1 cellular context compared by ENCODE assay signal in genomic region chr5:149804478-149805450, GRCh38.
TF ChIP-seq lines count a peak whose summit lies in the region.

No MANE protein-coding gene starts in this region.

TF ChIP-seq in K562, 482 proteins besides CTCF, POLR2A, EP300 and RAD21 (continued from another document):
- TF ChIP-seq CHD7 (IDR thresholded peaks at IDR 0.05; ENCODE audit: low read depth, low read length) (no peak), COPS2 (conservative IDR thresholded peaks at IDR 0.05) (no peak), ZNF282 (CRISPR knock-in tag; IDR thresholded peaks at IDR 0.05) (no peak), ZNF146 (CRISPR knock-in tag; IDR thresholded peaks at IDR 0.05; ENCODE audit: unreplicated experiment) (no peak)
- TF ChIP-seq, protein P1, sequence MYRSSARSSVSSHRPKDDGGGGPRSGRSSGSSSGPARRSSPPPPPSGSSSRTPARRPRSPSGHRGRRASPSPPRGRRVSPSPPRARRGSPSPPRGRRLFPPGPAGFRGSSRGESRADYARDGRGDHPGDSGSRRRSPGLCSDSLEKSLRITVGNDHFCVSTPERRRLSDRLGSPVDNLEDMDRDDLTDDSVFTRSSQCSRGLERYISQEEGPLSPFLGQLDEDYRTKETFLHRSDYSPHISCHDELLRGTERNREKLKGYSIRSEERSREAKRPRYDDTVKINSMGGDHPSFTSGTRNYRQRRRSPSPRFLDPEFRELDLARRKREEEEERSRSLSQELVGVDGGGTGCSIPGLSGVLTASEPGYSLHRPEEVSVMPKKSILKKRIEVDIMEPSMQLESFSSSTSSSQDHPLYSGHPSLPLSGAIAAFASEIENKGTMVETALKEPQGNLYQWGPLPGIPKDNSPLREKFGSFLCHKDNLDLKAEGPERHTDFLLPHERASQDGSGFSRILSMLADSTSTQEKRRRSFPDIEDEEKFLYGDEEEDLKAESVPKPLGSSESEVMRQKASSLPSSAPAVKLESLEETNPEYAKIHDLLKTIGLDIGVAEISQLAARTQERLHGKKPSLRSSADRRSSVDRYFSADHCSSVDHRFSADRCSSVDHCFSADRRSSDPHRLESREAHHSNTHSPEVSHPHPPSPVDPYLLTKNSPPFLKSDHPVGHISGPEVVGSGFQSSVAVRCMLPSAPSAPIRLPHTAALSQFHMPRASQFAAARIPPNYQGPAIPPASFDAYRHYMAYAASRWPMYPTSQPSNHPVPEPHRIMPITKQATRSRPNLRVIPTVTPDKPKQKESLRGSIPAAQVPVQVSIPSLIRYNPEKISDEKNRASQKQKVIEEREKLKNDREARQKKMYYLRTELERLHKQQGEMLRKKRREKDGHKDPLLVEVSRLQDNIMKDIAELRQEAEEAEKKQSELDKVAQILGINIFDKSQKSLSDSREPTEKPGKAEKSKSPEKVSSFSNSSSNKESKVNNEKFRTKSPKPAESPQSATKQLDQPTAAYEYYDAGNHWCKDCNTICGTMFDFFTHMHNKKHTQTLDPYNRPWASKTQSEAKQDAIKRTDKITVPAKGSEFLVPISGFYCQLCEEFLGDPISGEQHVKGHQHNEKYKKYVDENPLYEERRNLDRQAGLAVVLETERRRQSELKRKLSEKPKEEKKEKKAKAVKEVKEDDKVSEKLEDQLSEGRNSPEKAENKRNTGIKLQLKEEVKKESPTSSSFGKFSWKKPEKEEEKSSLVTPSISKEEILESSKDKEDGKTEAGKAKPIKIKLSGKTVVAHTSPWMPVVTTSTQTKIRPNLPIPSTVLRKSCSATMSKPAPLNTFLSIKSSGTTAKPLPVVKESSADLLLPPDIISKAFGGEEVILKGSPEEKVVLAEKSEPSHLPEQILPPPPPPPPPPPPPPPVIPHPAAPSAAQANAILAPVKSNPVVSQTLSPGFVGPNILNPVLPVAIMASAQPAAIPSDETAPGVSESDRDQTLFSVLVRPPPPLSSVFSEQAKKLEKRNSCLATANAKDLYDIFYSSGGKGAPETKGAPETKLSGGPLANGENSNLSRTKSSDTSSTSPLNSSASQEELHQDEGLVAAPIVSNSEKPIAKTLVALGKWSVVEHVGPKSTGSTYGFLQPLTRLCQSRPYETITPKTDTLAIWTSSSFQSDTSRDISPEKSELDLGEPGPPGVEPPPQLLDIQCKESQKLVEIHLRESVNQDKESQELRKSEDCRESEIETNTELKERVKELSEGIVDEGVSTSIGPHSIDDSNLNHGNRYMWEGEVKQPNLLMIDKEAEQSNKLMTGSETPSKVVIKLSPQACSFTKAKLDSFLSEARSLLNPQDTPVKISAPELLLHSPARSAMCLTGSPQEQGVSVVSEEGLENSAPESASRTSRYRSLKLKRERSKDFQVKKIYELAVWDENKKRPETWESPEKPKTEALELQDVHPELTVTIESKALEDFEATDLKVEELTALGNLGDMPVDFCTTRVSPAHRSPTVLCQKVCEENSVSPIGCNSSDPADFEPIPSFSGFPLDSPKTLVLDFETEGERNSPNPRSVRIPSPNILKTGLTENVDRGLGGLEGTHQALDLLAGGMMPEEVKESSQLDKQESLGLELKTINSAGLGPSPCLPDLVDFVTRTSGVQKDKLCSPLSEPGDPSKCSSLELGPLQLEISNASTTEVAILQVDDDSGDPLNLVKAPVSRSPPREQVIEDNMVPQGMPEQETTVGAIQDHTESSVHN (IDR thresholded peaks at IDR 0.05; ENCODE audit: borderline replicate concordance in 1 of 2, low read depth in 1 of 2) = peak in 1 of 2 experiments; percentile 64; a peak in 2 of 4 replicates
